ENCODE assay signal across 18 cellular contexts in the genomic region with DNA sequence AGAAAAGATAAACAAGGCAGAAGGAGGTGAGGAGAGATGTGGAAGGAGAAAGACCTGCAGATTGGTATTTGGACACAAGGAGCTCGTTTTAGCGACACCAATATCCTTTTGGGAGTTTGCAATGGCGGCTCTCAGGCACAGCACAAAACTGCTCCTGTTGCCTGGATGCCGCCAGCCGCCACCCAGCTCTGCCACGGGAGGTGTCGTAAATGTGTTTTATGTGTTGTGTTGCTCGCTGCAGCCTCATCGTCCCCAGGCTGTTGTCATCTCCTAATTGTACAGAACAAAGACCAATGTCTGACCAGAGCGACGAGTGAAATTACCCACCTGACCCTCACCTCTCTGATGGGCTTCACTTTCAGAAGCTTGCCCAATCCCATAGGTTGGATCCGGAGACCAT.
DNase-seq lines count a peak whose midpoint lies in the region; ATAC-seq and TF ChIP-seq lines count a peak whose summit lies in the region.
"Had no signal": no experiment of that assay in that cellular context is flagged by ENCODE, and none has a peak within 500 bp of the region (broad histone marks: within the 10 kb centered on the region; RNA-seq: fewer than 3 reads in every experiment).

No MANE protein-coding gene starts in this region.

- no peaks in the 10 kb centered on the region for H3K79me1 ChIP-seq in mesendoderm (ENCODE audit: low read length)

- CTCF ChIA-PET in naive thymus-derived CD4-positive, alpha-beta T cell (lab: Charles Lee): no interaction called here

- H3K4me2 ChIP-seq in GM23338: no peak overlapping the region
- no peak overlapping the region for H3K4me2 ChIP-seq in Loucy (ENCODE audit: low read depth, low read length, poor library complexity, severe bottlenecking)
- no peak overlapping the region for H3K4me2 ChIP-seq in hepatocyte
- H3K4me2 ChIP-seq in mesendoderm (ENCODE audit: low read length): no peak overlapping the region
- H3K4me2 ChIP-seq: BLaER1 treated with 17β-estradiol and CSF1 and Interleukin-3, amounts not matched to agents 10 nM and 100 nM had no signal

- no peaks in the 10 kb centered on the region for H3K9me2 ChIP-seq in GM23338 (ENCODE audit: insufficient read depth)
- H3K9me2 ChIP-seq in Loucy (replicated peaks; ENCODE audit: low read depth, low read length): no peaks in the 10 kb centered on the region
- H3K9me2 ChIP-seq in hepatocyte (replicated peaks; ENCODE audit: insufficient read depth): no peaks in the 10 kb centered on the region

- H3K27ac ChIP-seq in GM23338 (ENCODE audit: low read depth) (no peak overlapping the region), hepatocyte (no peak overlapping the region), mesendoderm (ENCODE audit: low read depth, low read length) (no peak overlapping the region)
- H3K27ac ChIP-seq in naive thymus-derived CD4-positive, alpha-beta T cell (ENCODE audit: low read depth, low read length): no peak overlapping the region
- H3K27ac ChIP-seq: BLaER1 treated with 17β-estradiol and CSF1 and Interleukin-3, amounts not matched to agents 10 nM and 100 nM had no signal

- H3K27ac Mint-ChIP-seq in GM23338: no peak overlapping the region
- H3K27ac Mint-ChIP-seq in naive thymus-derived CD4-positive, alpha-beta T cell: no peak overlapping the region
- H3K27ac Mint-ChIP-seq: B cell; CD8-positive, alpha-beta T cell had no signal

- no peaks in the 10 kb centered on the region; the same call in 2 of the 3 replicates for H3K9me3 Mint-ChIP-seq in GM23338
- no peaks in the 10 kb centered on the region for H3K9me3 Mint-ChIP-seq in naive thymus-derived CD4-positive, alpha-beta T cell
- H3K9me3 Mint-ChIP-seq: CD8-positive, alpha-beta T cell; IgD-negative memory B cell had no signal

- H2AK5ac ChIP-seq in mesendoderm (ENCODE audit: low read length): no peak overlapping the region

- H3K9ac ChIP-seq in Loucy (ENCODE audit: low read depth, low read length, poor library complexity, severe bottlenecking): no peak overlapping the region
- no peak overlapping the region for H3K9ac ChIP-seq in mesendoderm (ENCODE audit: low read length)
- H3K9ac ChIP-seq: BLaER1 treated with 17β-estradiol and CSF1 and Interleukin-3, amounts not matched to agents 10 nM and 100 nM had no signal

- WGBS in hepatocyte (ENCODE audit: low lambda C conversion rate, missing lambda C conversion rate): 68% methylated on average over 12 of the region's 12 CpGs
- no CpG with 5 or more reads among the region's 12 CpGs for WGBS in mesendoderm (ENCODE audit: extremely low coverage, insufficient coverage, low lambda C conversion rate)

- intact Hi-C loops in naive thymus-derived CD4-positive, alpha-beta T cell (cut with micrococcal nuclease): no loop called here

- no peak overlapping the region for H4K5ac ChIP-seq in mesendoderm (ENCODE audit: low read length)

- no peak overlapping the region for H2BK120ac ChIP-seq in mesendoderm (ENCODE audit: low read depth, low read length)

- H3K36me3 Mint-ChIP-seq in GM23338 (ENCODE audit: low read depth): no peaks in the 10 kb centered on the region
- H3K36me3 Mint-ChIP-seq in naive thymus-derived CD4-positive, alpha-beta T cell: no peaks in the 10 kb centered on the region
- H3K36me3 Mint-ChIP-seq: CD8-positive, alpha-beta T cell; IgD-negative memory B cell had no signal

- H2BK5ac ChIP-seq in mesendoderm (ENCODE audit: low read length): no peak overlapping the region

- no peak overlapping the region for H3K4me3 Mint-ChIP-seq in GM23338
- H3K4me3 Mint-ChIP-seq in naive thymus-derived CD4-positive, alpha-beta T cell: no peak overlapping the region
- H3K4me3 Mint-ChIP-seq: B cell; CD8-positive, alpha-beta T cell; IgD-negative memory B cell had no signal

- H2AFZ ChIP-seq in GM23338: peak overlapping the region; percentile 1; the same call in 1 of the 2 replicates
- peak overlapping the region; percentile 40; the same call in 1 of the 2 replicates for H2AFZ ChIP-seq in Loucy (ENCODE audit: low read length)
- no peak overlapping the region for H2AFZ ChIP-seq in hepatocyte

- TF ChIP-seq CTCF in GM23338 (conservative IDR thresholded peaks at IDR 0.05; ENCODE audit: low read depth in 2 of 2): no peak
- no peak for TF ChIP-seq CTCF in Loucy (conservative IDR thresholded peaks at IDR 0.05; ENCODE audit: low read length)
- no peak for TF ChIP-seq CTCF in hepatocyte (IDR thresholded peaks at IDR 0.05; ENCODE audit: poor library complexity)

- no peak overlapping the region for H3K4ac ChIP-seq in mesendoderm (ENCODE audit: low read depth, low read length)

- POLR2A ChIA-PET in naive thymus-derived CD4-positive, alpha-beta T cell (lab: Charles Lee): interaction anchor here (0.7 kb wide), 1 partner anchor 153 kb away, joined by 3 read pairs; no protein-coding TSS in a partner anchor

- H3K4me1 ChIP-seq in GM23338 (ENCODE audit: insufficient read depth) (no peaks in the 10 kb centered on the region), Loucy (ENCODE audit: insufficient read depth, low read length, poor library complexity, severe bottlenecking) (peaks cover 11% of the 10 kb centered on the region), hepatocyte (ENCODE audit: insufficient read depth) (no peaks in the 10 kb centered on the region), mesendoderm (ENCODE audit: control insufficient read depth, low read depth, low read length) (no peaks in the 10 kb centered on the region)
- no peaks in the 10 kb centered on the region for H3K4me1 ChIP-seq in naive thymus-derived CD4-positive, alpha-beta T cell (ENCODE audit: control insufficient read depth in 2 of 2, insufficient read depth in 2 of 2, low read length in 2 of 2)

- no peak overlapping the region for H2BK15ac ChIP-seq in mesendoderm (replicated peaks; ENCODE audit: low read depth)

- no peak overlapping the region for H4K8ac ChIP-seq in mesendoderm (ENCODE audit: low read depth, low read length)

- H3K9me3 ChIP-seq in Loucy (ENCODE audit: insufficient read depth, low read depth, low read length) (no peaks in the 10 kb centered on the region), hepatocyte (ENCODE audit: low read depth) (no peaks in the 10 kb centered on the region)
- no peaks in the 10 kb centered on the region for H3K9me3 ChIP-seq in naive thymus-derived CD4-positive, alpha-beta T cell (ENCODE audit: control insufficient read depth in 2 of 3, low read length in 3 of 3)
- H3K9me3 ChIP-seq: BLaER1 treated with 17β-estradiol and CSF1 and Interleukin-3, amounts not matched to agents 10 nM and 100 nM had no signal

- H4K20me1 ChIP-seq in GM23338 (replicated peaks; ENCODE audit: insufficient read depth) (no peaks in the 10 kb centered on the region), Loucy (ENCODE audit: insufficient read depth, low read length, poor library complexity, severe bottlenecking) (no peaks in the 10 kb centered on the region), hepatocyte (ENCODE audit: insufficient read depth, poor library complexity, severe bottlenecking) (no peaks in the 10 kb centered on the region)
- H4K20me1 ChIP-seq: BLaER1 treated with 17β-estradiol and CSF1 and Interleukin-3, amounts not matched to agents 10 nM and 100 nM had no signal

- H3K27me3 Mint-ChIP-seq in GM23338 (ENCODE audit: insufficient read depth, low read depth, poor library complexity): peaks cover 2% of the 10 kb centered on the region
- H3K27me3 Mint-ChIP-seq in naive thymus-derived CD4-positive, alpha-beta T cell: peaks cover 0 to 26% (median 6%) of the 10 kb centered on the region in 5 donors

- H3K4me1 Mint-ChIP-seq in GM23338: no peaks in the 10 kb centered on the region
- H3K4me1 Mint-ChIP-seq in naive thymus-derived CD4-positive, alpha-beta T cell: peaks cover 0 to 4% (median 0%) of the 10 kb centered on the region in 7 donors
- H3K4me1 Mint-ChIP-seq: B cell had no signal

- H3K79me2 ChIP-seq in GM23338 (replicated peaks; ENCODE audit: insufficient read depth): no peaks in the 10 kb centered on the region
- no peaks in the 10 kb centered on the region for H3K79me2 ChIP-seq in Loucy (ENCODE audit: insufficient read depth, low read length)
- H3K79me2 ChIP-seq in hepatocyte: no peaks in the 10 kb centered on the region
- H3K79me2 ChIP-seq in mesendoderm (ENCODE audit: control insufficient read depth, insufficient read depth, low read length): no peaks in the 10 kb centered on the region

- H3K4me3 ChIP-seq in GM23338 (no peak overlapping the region), Loucy (ENCODE audit: low read length, poor library complexity, severe bottlenecking) (no peak overlapping the region), hepatocyte (no peak overlapping the region), mesendoderm (ENCODE audit: low read length) (no peak overlapping the region)
- no peak overlapping the region for H3K4me3 ChIP-seq in naive thymus-derived CD4-positive, alpha-beta T cell (ENCODE audit: low read length)
- H3K4me3 ChIP-seq: BLaER1 treated with 17β-estradiol and CSF1 and Interleukin-3, amounts not matched to agents 10 nM and 100 nM had no signal

- H3K18ac ChIP-seq in mesendoderm (ENCODE audit: low read length): no peak overlapping the region

- H3K23ac ChIP-seq in mesendoderm (ENCODE audit: low read length): no peak overlapping the region

- no peak for ATAC-seq in GM23338
- no peak for ATAC-seq in naive thymus-derived CD4-positive, alpha-beta T cell
- ATAC-seq: CD8-positive, alpha-beta T cell; HCT116; HepG2 had no signal

- no peak overlapping the region for H3K56ac ChIP-seq in mesendoderm (ENCODE audit: low read length)

- H3K27me3 ChIP-seq in GM23338 (ENCODE audit: insufficient read depth): no peaks in the 10 kb centered on the region
- no peaks in the 10 kb centered on the region for H3K27me3 ChIP-seq in Loucy (ENCODE audit: insufficient read depth, low read length, poor library complexity, severe bottlenecking)
- H3K27me3 ChIP-seq in hepatocyte: no peaks in the 10 kb centered on the region
- H3K27me3 ChIP-seq in mesendoderm (ENCODE audit: insufficient read depth, low read length, poor library complexity): no peaks in the 10 kb centered on the region
- H3K27me3 ChIP-seq in naive thymus-derived CD4-positive, alpha-beta T cell (ENCODE audit: control insufficient read depth in 2 of 2, insufficient read depth in 2 of 2, low read length in 2 of 2): no peaks in the 10 kb centered on the region
- H3K27me3 ChIP-seq: BLaER1 treated with 17β-estradiol and CSF1 and Interleukin-3, amounts not matched to agents 10 nM and 100 nM had no signal

- DNase-seq in GM23338 (ENCODE audit: low spot score) (no peak), NCI-H69 (lab: John Stamatoyannopoulos, UW) (peak; percentile 79), left kidney (ENCODE audit: low read depth, low spot score) (peak; percentile 51), hepatocyte (ENCODE audit: low spot score) (no peak), NCI-H446 (lab: John Stamatoyannopoulos, UW) (no peak), mesendoderm (no peak)
- no peak for DNase-seq in naive thymus-derived CD4-positive, alpha-beta T cell
- DNase-seq: Calu3; CD8-positive, alpha-beta T cell; DMS79 treated with DMSO at 0.1 percent for 48 hours; GOT3; H7 had no signal

- H3F3A ChIP-seq in GM23338 (replicated peaks; ENCODE audit: low read depth) (no peaks in the 10 kb centered on the region), Loucy (ENCODE audit: low read depth) (no peaks in the 10 kb centered on the region)

- no peaks in the 10 kb centered on the region for H3K36me3 ChIP-seq in GM23338 (ENCODE audit: insufficient read depth)
- no peaks in the 10 kb centered on the region for H3K36me3 ChIP-seq in Loucy (ENCODE audit: insufficient read depth, low read length)
- no peaks in the 10 kb centered on the region for H3K36me3 ChIP-seq in hepatocyte (replicated peaks; ENCODE audit: insufficient read depth, low read depth)
- H3K36me3 ChIP-seq in mesendoderm (ENCODE audit: control insufficient read depth, insufficient read depth, low read length): no peaks in the 10 kb centered on the region
- H3K36me3 ChIP-seq in naive thymus-derived CD4-positive, alpha-beta T cell (ENCODE audit: control insufficient read depth in 2 of 3, insufficient read depth in 3 of 3, low read length in 3 of 3): no peaks in the 10 kb centered on the region
- H3K36me3 ChIP-seq: BLaER1 treated with 17β-estradiol and CSF1 and Interleukin-3, amounts not matched to agents 10 nM and 100 nM had no signal

Comparison
In these comparisons a context has a peak if more than half of its experiments do, and no peak if none do; other contexts are left out.
1. DNase-seq: peak in NCI-H69 (single experiment) and left kidney (single experiment); none in GM23338 (single experiment), hepatocyte (single experiment), NCI-H446 (0 of 2), mesendoderm (single experiment) and naive thymus-derived CD4-positive, alpha-beta T cell (0 of 9).